Comparison of ENCODE assay signal across 8 cellular contexts in the genomic region with DNA sequence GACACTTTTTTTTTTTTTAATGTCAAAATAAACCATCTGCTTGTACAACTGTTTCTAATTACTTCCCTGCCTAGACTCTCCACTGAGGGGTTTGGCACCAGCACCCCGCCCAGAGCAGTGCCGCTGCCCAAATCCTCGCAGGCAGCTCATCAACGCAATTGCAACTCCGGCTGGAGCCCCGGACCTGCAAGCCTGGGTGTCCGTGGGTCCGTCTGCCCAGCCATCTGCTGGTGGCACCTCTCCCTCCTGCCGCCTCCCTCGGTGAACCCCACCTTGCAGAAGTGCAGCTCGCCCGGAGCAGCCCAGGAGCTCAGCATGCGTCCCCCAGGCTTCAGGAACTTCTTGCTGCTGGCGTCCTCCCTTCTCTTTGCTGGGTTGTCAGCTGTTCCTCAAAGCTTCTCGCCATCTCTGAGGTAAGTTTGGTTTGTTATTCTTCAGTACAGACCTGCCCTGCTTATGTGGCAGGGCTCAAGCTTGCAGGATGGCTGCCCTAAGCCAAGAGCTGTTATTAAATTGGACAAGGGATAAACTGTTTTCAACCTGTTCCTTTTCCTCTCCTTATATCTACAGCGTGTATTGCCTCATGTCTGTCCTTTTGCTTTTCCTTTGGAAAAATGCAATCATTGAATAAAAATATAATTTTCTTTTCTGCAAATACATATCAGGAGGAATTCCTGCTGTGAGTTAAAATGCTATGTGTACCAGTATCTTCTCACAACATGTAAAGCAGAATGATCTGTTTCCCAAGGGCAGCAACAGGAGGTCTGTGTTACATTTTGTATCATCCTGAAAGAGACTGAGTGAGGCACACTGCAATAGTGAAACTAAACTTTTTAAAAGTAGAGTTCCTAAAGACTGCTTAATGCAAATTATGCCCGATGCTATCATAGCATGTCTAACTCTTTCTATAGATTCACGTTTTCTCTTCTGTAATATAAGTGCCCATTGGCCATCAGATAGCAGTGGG. TPM values are rescaled to one million over a fixed set of nuclear protein-coding genes. Genes with fewer than 3 reads are reported as not detected.
A peak's percentile ranks its signal among the peaks of the same experiment; 100 is the strongest.
DNase-seq lines count a peak whose midpoint lies in the region; ATAC-seq and TF ChIP-seq lines count a peak whose summit lies in the region.

A gene with protein sequence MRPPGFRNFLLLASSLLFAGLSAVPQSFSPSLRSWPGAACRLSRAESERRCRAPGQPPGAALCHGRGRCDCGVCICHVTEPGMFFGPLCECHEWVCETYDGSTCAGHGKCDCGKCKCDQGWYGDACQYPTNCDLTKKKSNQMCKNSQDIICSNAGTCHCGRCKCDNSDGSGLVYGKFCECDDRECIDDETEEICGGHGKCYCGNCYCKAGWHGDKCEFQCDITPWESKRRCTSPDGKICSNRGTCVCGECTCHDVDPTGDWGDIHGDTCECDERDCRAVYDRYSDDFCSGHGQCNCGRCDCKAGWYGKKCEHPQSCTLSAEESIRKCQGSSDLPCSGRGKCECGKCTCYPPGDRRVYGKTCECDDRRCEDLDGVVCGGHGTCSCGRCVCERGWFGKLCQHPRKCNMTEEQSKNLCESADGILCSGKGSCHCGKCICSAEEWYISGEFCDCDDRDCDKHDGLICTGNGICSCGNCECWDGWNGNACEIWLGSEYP (plus strand): TSS at position 157 of the 967 bp plus-strand sequence. CDS start 159 bp downstream, at position 316.

- DNase-seq in HFF-Myc (ENCODE audit: extremely low read depth, low read depth) (no peak), RPMI8226 (peak; percentile 6), heart right ventricle (peak in 1 of 2 donors; percentile 27), thyroid gland (peak in 1 of 2 donors; percentile 16), NK-92 (lab: John Stamatoyannopoulos, UW; ENCODE audit: unreplicated experiment) (no peak), T-helper 9 cell (no peak)
- no peak for DNase-seq in effector CD8-positive, alpha-beta T cell (lab: John Stamatoyannopoulos, UW)

- peaks cover 0 to 3% (median 0%) of the 10 kb centered on the region in 9 donors for H3K4me1 ChIP-seq in heart right ventricle
- H3K4me1 ChIP-seq in thyroid gland: peaks cover 0 to 13% of the 10 kb centered on the region in 2 donors

- H3K27me3 ChIP-seq in heart right ventricle (peaks cover 0 to 9% (median 0%) of the 10 kb centered on the region in 7 donors), thyroid gland (no peaks in the 10 kb centered on the region)

- ATAC-seq in GM18505 (IDR thresholded peaks at IDR 0.05; ENCODE audit: unreplicated experiment) (peak; percentile 78), heart right ventricle (peak in 6 of 8 donors; percentile 38 to 61 (median 56))

- intact Hi-C loops in heart right ventricle (cut with DNase I): no loop called here
- intact Hi-C loops in thyroid gland (cut with DNase I): no loop called here

- H3K4me3 ChIP-seq in HFF-Myc (replicated peaks; ENCODE audit: low read depth, low read length): peak within 1 kb of the TSS; percentile 54
- peak within 1 kb of the TSS; percentile 14 to 57 (median 46) for H3K4me3 ChIP-seq in heart right ventricle
- H3K4me3 ChIP-seq in thyroid gland (replicated peaks in 1 of 3): peak within 1 kb of the TSS in 2 of 3 donors; percentile 27 to 30

- 55 to 67% methylated on average over 18 of the region's 18 CpGs for WGBS in heart right ventricle, 2 donors
- 70 to 75% methylated on average over 17 to 18 of the region's 18 CpGs for WGBS in thyroid gland, 2 donors

- TF ChIP-seq POLR2A in GM18505 (IDR thresholded peaks at IDR 0.05; ENCODE audit: borderline replicate concordance, extremely low read depth, insufficient read depth, insufficient read length) (no peak), thyroid gland (IDR thresholded peaks at IDR 0.05) (no peak)

- peak within 1 kb of the TSS in 3 of 10 donors; percentile 14 to 28 (median 17) for H3K27ac ChIP-seq in heart right ventricle
- H3K27ac ChIP-seq in thyroid gland: peak within 1 kb of the TSS; percentile 41 to 66 (median 48)

- H3K9me3 ChIP-seq in heart right ventricle (no peaks in the 10 kb centered on the region), thyroid gland (no peaks in the 10 kb centered on the region)

- no peak for TF ChIP-seq CTCF in HFF-Myc (IDR thresholded peaks at IDR 0.05; ENCODE audit: low read depth, low read length, missing control alignments)
- no peak for TF ChIP-seq CTCF in heart right ventricle (IDR thresholded peaks at IDR 0.05)
- no peak for TF ChIP-seq CTCF in thyroid gland (IDR thresholded peaks at IDR 0.05)

- H3K36me3 ChIP-seq in heart right ventricle: no peaks in the 10 kb centered on the region
- no peaks in the 10 kb centered on the region for H3K36me3 ChIP-seq in thyroid gland

RNA-seq across cellular contexts. Expression of the gene that starts here (rescaled TPM):
- 10 to 100 TPM in 1 of 10 donors, 1 to 10 TPM in 9; 1.8 to 11.9 (median 4.3) TPM for total RNA-seq in heart right ventricle
- 1 to 10 TPM in 1 of 2 donors, under 1 TPM in 1; 0.78 to 6.7 TPM for polyA plus RNA-seq in heart right ventricle
- total RNA-seq in thyroid gland: 10 to 100 TPM in 1 of 4 donors, 1 to 10 TPM in 3; 3.4 to 20.6 (median 4.5) TPM
